32 cellular contexts compared by ENCODE assay signal in genomic region chr9:38406476-38407186, GRCh38. TPM values are rescaled to one million over a fixed set of nuclear protein-coding genes. Genes with fewer than 3 reads are reported as not detected.
"Had no signal": no experiment of that assay in that cellular context is flagged by ENCODE, and none has a peak within 500 bp of the region (broad histone marks: within the 10 kb centered on the region; RNA-seq: fewer than 3 reads in every experiment).

No MANE protein-coding gene starts in this region.

- H3K27me3 ChIP-seq: ascending aorta, colonic mucosa, gastroesophageal sphincter had no signal

- H3K4me1 ChIP-seq: ascending aorta, breast epithelium, colonic mucosa, esophagus squamous epithelium, gastroesophageal sphincter had no signal

- H3K27ac ChIP-seq: ascending aorta, breast epithelium, cardiac muscle cell, colonic mucosa, epithelial cell of prostate, esophagus squamous epithelium, gastroesophageal sphincter had no signal

- H3K36me3 ChIP-seq: breast epithelium, cardiac muscle cell, colonic mucosa, esophagus squamous epithelium, gastroesophageal sphincter had no signal

- ATAC-seq: activated CD4-positive, alpha-beta T cell treated with anti-CD3 and anti-CD28 coated beads for 36 hours; activated CD8-positive, alpha-beta T cell treated with anti-CD3 and anti-CD28 coated beads, Interleukin-2, amount 10 ng/mL, durations not matched to agents 7 days and 5 days; activated naive CD4-positive, alpha-beta T cell treated with anti-CD3 and anti-CD28 coated beads, Interleukin-2, amount 50 U/mL, for 72 hours; activated T-cell treated with anti-CD3 and anti-CD28 coated beads, Interleukin-2, amount 50 U/mL, for 72 hours; gastroesophageal sphincter; T-helper 17 cell had no signal

- H3K9me3 ChIP-seq: ascending aorta, breast epithelium, colonic mucosa, esophagus squamous epithelium, gastroesophageal sphincter had no signal

- DNase-seq: activated CD4-positive, alpha-beta memory T cell treated with anti-CD3 and anti-CD28 coated beads for 36 hours; activated CD4-positive, alpha-beta T cell treated with anti-CD3 and anti-CD28 coated beads for 36 hours; activated CD4-positive, alpha-beta T cell treated with anti-CD3 and anti-CD28 coated beads, Interleukin-2, amount 10 ng/mL, durations not matched to agents 24 days and 14 days; activated CD4-positive, CD25-positive, alpha-beta regulatory T cell; activated CD4-positive, CD25-positive, alpha-beta regulatory T cell treated with anti-CD3 and anti-CD28 coated beads, Interleukin-2, amount 50 U/mL, for 72 hours; activated CD8-positive, alpha-beta memory T cell treated with anti-CD3 and anti-CD28 coated beads, Interleukin-2, amount 50 U/mL, for 48 hours; activated CD8-positive, alpha-beta T cell treated with anti-CD3 and anti-CD28 coated beads, Interleukin-2, amount 10 ng/mL, durations not matched to agents 7 days and 5 days; activated gamma-delta T cell; activated naive CD4-positive, alpha-beta T cell; activated naive CD4-positive, alpha-beta T cell treated with anti-CD3 and anti-CD28 coated beads, Interleukin-2, amount 10 ng/mL, durations not matched to agents 7 days and 5 days; activated naive CD8-positive, alpha-beta T cell treated with anti-CD3 and anti-CD28 coated beads, Interleukin-2, amount 10 ng/mL, durations not matched to agents 7 days and 5 days; activated T-cell treated with anti-CD3 and anti-CD28 coated beads for 4 hours; activated T-cell treated with anti-CD3 and anti-CD28 coated beads, Interleukin-2, amount 50 U/mL, for 24 hours; activated T-cell treated with anti-CD3 and anti-CD28 coated beads, Interleukin-2, amount 50 U/mL, for 72 hours; central memory CD4-positive, alpha-beta T cell; cerebellar nuclear complex; colonic mucosa; effector CD8-positive, alpha-beta T cell; esophagus squamous epithelium; T-helper 1 cell; T-helper 17 cell; T1000 had no signal

- H3K4me3 ChIP-seq: ascending aorta, breast epithelium, cardiac muscle cell, colonic mucosa, esophagus squamous epithelium, gastroesophageal sphincter had no signal

RNA-seq across cellular contexts. Expression of gene IGFBPL1, which starts 17.6 kb away (rescaled TPM):
- total RNA-seq: activated CD4-positive, alpha-beta memory T cell treated with anti-CD3 and anti-CD28 coated beads for 36 hours; activated CD4-positive, alpha-beta T cell treated with anti-CD3 and anti-CD28 coated beads, Interleukin-2, amount 10 ng/mL, durations not matched to agents 24 days and 14 days; activated CD8-positive, alpha-beta memory T cell treated with anti-CD3 and anti-CD28 coated beads for 36 hours; activated CD8-positive, alpha-beta T cell treated with anti-CD3 and anti-CD28 coated beads, Interleukin-2, amount 10 ng/mL, durations not matched to agents 7 days and 5 days; activated naive CD4-positive, alpha-beta T cell treated with anti-CD3 and anti-CD28 coated beads, Interleukin-2, amount 50 U/mL, for 72 hours; activated naive CD8-positive, alpha-beta T cell treated with anti-CD3 and anti-CD28 coated beads, Interleukin-2, amount 10 ng/mL, durations not matched to agents 7 days and 5 days; activated T-cell treated with anti-CD3 and anti-CD28 coated beads, Interleukin-2, amount 50 U/mL, for 72 hours; breast epithelium; endothelial cell of umbilical vein; esophagus squamous epithelium; fibroblast of lung; fibroblast of villous mesenchyme; T-helper 17 cell had no signal
- polyA plus RNA-seq: endothelial cell of umbilical vein, fibroblast of lung had no signal
